ENCODE assay signal across 1 cellular context in genomic region chr1:204202481-204202880, GRCh38.
TF ChIP-seq lines count a peak whose summit lies in the region.

No MANE protein-coding gene starts in this region.

TF ChIP-seq in IMR-90, 13 proteins besides CTCF, POLR2A, EP300 and RAD21:
- no peak for TF ChIP-seq CHD1 (IDR thresholded peaks at IDR 0.05; ENCODE audit: low read depth, low read length)
- no peak for TF ChIP-seq USF2 (IDR thresholded peaks at IDR 0.05; ENCODE audit: low read depth, low read length)
- TF ChIP-seq RCOR1 (IDR thresholded peaks at IDR 0.05; ENCODE audit: insufficient replicate concordance, low read length) = no peak
- TF ChIP-seq RFX5 (IDR thresholded peaks at IDR 0.05; ENCODE audit: low read depth, low read length) = no peak
- TF ChIP-seq SMC3 (IDR thresholded peaks at IDR 0.05; ENCODE audit: low read depth, low read length) = no peak
- no peak for TF ChIP-seq MXI1 (IDR thresholded peaks at IDR 0.05; ENCODE audit: borderline replicate concordance, low read depth, low read length)
